ENCODE assay signal across 1 cellular context in the genomic region with DNA sequence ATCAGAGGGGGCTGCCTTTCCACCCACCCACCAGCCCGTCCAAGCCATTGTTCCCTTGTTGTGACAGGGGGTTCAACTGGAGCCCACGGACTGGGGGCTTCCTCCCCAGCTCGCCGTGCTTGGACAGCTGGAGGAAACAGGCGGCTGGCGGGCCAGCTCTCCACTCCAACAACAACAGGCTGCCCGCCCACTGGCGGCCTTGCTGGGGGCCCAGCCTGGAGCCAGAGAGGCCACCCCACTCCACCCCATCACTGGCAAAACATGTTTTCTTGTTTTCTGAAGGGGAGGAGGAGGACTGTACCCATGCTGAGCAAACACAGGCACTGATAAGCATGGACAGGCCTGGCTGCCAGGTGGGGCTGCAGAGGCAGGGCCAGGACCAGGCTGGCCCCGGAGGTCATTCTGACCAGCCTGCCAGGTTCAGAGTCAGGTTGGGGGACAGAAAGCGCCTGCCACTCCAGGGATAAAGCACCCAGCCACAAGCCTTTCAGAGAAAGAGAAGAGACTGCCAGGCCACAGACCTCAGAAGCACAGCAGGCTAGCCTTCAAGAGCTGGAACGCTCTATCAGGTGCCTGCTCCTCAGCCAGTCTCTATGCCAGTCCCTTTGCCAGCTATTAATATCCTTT.
TF ChIP-seq lines count a peak whose summit lies in the region.

No MANE protein-coding gene starts in this region.

TF ChIP-seq in GM23338, 12 proteins besides CTCF, POLR2A, EP300 and RAD21 (continued from another document):
- TF ChIP-seq, protein P1, sequence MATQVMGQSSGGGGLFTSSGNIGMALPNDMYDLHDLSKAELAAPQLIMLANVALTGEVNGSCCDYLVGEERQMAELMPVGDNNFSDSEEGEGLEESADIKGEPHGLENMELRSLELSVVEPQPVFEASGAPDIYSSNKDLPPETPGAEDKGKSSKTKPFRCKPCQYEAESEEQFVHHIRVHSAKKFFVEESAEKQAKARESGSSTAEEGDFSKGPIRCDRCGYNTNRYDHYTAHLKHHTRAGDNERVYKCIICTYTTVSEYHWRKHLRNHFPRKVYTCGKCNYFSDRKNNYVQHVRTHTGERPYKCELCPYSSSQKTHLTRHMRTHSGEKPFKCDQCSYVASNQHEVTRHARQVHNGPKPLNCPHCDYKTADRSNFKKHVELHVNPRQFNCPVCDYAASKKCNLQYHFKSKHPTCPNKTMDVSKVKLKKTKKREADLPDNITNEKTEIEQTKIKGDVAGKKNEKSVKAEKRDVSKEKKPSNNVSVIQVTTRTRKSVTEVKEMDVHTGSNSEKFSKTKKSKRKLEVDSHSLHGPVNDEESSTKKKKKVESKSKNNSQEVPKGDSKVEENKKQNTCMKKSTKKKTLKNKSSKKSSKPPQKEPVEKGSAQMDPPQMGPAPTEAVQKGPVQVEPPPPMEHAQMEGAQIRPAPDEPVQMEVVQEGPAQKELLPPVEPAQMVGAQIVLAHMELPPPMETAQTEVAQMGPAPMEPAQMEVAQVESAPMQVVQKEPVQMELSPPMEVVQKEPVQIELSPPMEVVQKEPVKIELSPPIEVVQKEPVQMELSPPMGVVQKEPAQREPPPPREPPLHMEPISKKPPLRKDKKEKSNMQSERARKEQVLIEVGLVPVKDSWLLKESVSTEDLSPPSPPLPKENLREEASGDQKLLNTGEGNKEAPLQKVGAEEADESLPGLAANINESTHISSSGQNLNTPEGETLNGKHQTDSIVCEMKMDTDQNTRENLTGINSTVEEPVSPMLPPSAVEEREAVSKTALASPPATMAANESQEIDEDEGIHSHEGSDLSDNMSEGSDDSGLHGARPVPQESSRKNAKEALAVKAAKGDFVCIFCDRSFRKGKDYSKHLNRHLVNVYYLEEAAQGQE (IDR thresholded peaks at IDR 0.05; ENCODE audit: unreplicated experiment), result no peak
- TF ChIP-seq, protein P2, sequence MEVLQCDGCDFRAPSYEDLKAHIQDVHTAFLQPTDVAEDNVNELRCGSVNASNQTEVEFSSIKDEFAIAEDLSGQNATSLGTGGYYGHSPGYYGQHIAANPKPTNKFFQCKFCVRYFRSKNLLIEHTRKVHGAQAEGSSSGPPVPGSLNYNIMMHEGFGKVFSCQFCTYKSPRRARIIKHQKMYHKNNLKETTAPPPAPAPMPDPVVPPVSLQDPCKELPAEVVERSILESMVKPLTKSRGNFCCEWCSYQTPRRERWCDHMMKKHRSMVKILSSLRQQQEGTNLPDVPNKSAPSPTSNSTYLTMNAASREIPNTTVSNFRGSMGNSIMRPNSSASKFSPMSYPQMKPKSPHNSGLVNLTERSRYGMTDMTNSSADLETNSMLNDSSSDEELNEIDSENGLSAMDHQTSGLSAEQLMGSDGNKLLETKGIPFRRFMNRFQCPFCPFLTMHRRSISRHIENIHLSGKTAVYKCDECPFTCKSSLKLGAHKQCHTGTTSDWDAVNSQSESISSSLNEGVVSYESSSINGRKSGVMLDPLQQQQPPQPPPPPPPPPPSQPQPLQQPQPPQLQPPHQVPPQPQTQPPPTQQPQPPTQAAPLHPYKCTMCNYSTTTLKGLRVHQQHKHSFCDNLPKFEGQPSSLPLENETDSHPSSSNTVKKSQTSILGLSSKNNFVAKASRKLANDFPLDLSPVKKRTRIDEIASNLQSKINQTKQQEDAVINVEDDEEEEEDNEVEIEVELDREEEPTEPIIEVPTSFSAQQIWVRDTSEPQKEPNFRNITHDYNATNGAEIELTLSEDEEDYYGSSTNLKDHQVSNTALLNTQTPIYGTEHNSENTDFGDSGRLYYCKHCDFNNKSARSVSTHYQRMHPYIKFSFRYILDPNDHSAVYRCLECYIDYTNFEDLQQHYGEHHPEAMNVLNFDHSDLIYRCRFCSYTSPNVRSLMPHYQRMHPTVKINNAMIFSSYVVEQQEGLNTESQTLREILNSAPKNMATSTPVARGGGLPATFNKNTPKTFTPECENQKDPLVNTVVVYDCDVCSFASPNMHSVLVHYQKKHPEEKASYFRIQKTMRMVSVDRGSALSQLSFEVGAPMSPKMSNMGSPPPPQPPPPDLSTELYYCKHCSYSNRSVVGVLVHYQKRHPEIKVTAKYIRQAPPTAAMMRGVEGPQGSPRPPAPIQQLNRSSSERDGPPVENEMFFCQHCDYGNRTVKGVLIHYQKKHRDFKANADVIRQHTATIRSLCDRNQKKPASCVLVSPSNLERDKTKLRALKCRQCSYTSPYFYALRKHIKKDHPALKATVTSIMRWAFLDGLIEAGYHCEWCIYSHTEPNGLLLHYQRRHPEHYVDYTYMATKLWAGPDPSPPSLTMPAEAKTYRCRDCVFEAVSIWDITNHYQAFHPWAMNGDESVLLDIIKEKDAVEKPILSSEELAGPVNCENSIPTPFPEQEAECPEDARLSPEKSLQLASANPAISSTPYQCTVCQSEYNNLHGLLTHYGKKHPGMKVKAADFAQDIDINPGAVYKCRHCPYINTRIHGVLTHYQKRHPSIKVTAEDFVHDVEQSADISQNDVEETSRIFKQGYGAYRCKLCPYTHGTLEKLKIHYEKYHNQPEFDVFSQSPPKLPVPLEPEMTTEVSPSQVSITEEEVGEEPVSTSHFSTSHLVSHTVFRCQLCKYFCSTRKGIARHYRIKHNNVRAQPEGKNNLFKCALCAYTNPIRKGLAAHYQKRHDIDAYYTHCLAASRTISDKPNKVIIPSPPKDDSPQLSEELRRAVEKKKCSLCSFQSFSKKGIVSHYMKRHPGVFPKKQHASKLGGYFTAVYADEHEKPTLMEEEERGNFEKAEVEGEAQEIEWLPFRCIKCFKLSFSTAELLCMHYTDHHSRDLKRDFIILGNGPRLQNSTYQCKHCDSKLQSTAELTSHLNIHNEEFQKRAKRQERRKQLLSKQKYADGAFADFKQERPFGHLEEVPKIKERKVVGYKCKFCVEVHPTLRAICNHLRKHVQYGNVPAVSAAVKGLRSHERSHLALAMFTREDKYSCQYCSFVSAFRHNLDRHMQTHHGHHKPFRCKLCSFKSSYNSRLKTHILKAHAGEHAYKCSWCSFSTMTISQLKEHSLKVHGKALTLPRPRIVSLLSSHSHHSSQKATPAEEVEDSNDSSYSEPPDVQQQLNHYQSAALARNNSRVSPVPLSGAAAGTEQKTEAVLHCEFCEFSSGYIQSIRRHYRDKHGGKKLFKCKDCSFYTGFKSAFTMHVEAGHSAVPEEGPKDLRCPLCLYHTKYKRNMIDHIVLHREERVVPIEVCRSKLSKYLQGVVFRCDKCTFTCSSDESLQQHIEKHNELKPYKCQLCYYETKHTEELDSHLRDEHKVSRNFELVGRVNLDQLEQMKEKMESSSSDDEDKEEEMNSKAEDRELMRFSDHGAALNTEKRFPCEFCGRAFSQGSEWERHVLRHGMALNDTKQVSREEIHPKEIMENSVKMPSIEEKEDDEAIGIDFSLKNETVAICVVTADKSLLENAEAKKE (CRISPR knock-in tag; IDR thresholded peaks at IDR 0.05), result no peak
- TF ChIP-seq, protein P3, sequence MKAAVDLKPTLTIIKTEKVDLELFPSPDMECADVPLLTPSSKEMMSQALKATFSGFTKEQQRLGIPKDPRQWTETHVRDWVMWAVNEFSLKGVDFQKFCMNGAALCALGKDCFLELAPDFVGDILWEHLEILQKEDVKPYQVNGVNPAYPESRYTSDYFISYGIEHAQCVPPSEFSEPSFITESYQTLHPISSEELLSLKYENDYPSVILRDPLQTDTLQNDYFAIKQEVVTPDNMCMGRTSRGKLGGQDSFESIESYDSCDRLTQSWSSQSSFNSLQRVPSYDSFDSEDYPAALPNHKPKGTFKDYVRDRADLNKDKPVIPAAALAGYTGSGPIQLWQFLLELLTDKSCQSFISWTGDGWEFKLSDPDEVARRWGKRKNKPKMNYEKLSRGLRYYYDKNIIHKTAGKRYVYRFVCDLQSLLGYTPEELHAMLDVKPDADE (IDR thresholded peaks at IDR 0.05), result no peak
- TF ChIP-seq EZH2 (IDR thresholded peaks at IDR 0.05; ENCODE audit: low read depth, unreplicated experiment) (no peak), STAT1 (IDR thresholded peaks at IDR 0.05; ENCODE audit: unreplicated experiment) (no peak), NANOG (IDR thresholded peaks at IDR 0.05; ENCODE audit: borderline replicate concordance) (no peak), JUNB (IDR thresholded peaks at IDR 0.05; ENCODE audit: unreplicated experiment) (no peak), ZNF114 (CRISPR knock-in tag; IDR thresholded peaks at IDR 0.05) (no peak)
